Comparison of ENCODE assay signal across 28 cellular contexts in the genomic region with DNA sequence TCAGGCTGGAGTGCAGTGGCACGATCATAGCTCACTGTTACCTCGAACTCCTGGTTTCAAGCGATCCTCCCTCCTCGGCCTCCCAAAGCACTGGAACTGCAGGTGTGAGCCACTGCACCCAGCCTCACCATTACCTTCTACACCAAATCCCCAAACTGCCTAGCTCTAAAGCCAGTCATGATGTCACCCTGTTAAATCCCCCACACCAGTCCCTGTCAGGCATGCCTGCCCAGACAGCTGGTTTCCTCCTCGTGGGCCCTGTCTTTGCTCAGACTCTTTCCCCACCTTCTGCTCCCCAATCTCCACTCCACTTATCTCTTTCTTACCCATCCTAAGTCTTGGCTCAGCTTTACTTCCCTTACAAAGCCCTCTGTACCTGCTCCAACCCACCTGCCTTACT. TPM values are rescaled to one million over a fixed set of nuclear protein-coding genes. Genes with fewer than 3 reads are reported as not detected.
DNase-seq lines count a peak whose midpoint lies in the region; FAIRE-seq and TF ChIP-seq lines count a peak whose summit lies in the region.
"Had no signal": no experiment of that assay in that cellular context is flagged by ENCODE, and none has a peak within 500 bp of the region (broad histone marks: within the 10 kb centered on the region; RNA-seq: fewer than 3 reads in every experiment).

No MANE protein-coding gene starts in this region.

- intact Hi-C loops in Caco-2 (cut with micrococcal nuclease; ENCODE audit: unreplicated experiment) (no loop called here), sigmoid colon (cut with DNase I) (no loop called here)

- POLR2A ChIA-PET in Caco-2 (lab: Charles Lee), result no interaction called here

- H3K27me3 Mint-ChIP-seq in Caco-2 (ENCODE audit: insufficient read depth, unreplicated experiment) (no peaks in the 10 kb centered on the region), nephron progenitor cell (ENCODE audit: low read depth, poor library complexity) (peaks cover 3% of the 10 kb centered on the region)
- H3K27me3 Mint-ChIP-seq in activated naive CD4-positive, alpha-beta T cell treated with anti-CD3 and anti-CD28 coated beads, Interleukin-2, amount 10 ng/mL, durations not matched to agents 7 days and 5 days, result peaks cover 22% of the 10 kb centered on the region

- DNase-seq in Caco-2, result no peak
- DNase-seq in NCI-H82 treated with DMSO at 0.1 percent for 48 hours (lab: John Stamatoyannopoulos, UW; ENCODE audit: unreplicated experiment), result peak; percentile 20
- DNase-seq in bronchial epithelial cell (ENCODE audit: low read depth), result no peak
- DNase-seq in nephron progenitor cell, result no peak
- DNase-seq in sigmoid colon, result no peak
- DNase-seq in activated naive CD4-positive, alpha-beta T cell treated with anti-CD3 and anti-CD28 coated beads, Interleukin-2, amount 10 ng/mL, durations not matched to agents 7 days and 5 days, result no peak
- DNase-seq in GM19238 (ENCODE audit: insufficient read length, low spot score), result no peak
- DNase-seq in NCI-H1048 (lab: John Stamatoyannopoulos, UW), result no peak
- DNase-seq: ACHN; activated naive CD4-positive, alpha-beta T cell treated with Interleukin-2 at 50 U/mL for 16 hours; activated T-cell treated with anti-CD3 and anti-CD28 coated beads, Interleukin-2, amount 50 U/mL, for 72 hours; adrenal gland; body of pancreas; CD8-positive, alpha-beta T cell; GM23248; NCI-H146; NCI-H2107; nucleus accumbens; stimulated activated naive B cell treated with anti-CD40 and anti-IgM and Interleukin-4, amounts not matched to agents 10 μg/mL and 1 μg/mL and 100 μg/mL, for 72 hours; substantia nigra; T-helper 1 cell had no signal

- H3K36me3 Mint-ChIP-seq in Caco-2 (ENCODE audit: insufficient read depth, unreplicated experiment) (no peaks in the 10 kb centered on the region), nephron progenitor cell (ENCODE audit: low read depth) (no peaks in the 10 kb centered on the region)
- no peaks in the 10 kb centered on the region for H3K36me3 Mint-ChIP-seq in activated naive CD4-positive, alpha-beta T cell treated with anti-CD3 and anti-CD28 coated beads, Interleukin-2, amount 10 ng/mL, durations not matched to agents 7 days and 5 days
- H3K36me3 Mint-ChIP-seq: CD8-positive, alpha-beta T cell; IgD-negative memory B cell; memory B cell; stimulated activated naive B cell treated with anti-CD40 and anti-IgM and Interleukin-4, amounts not matched to agents 10 μg/mL and 1 μg/mL and 100 μg/mL, for 72 hours had no signal

- BruUV-seq in Caco-2 (replicated peaks; lab: Mats Ljungman, UMichigan), result no TSS peak

- CTCF ChIA-PET in Caco-2 (lab: Charles Lee), result no interaction called here
- CTCF ChIA-PET in activated naive CD4-positive, alpha-beta T cell treated with anti-CD3 and anti-CD28 coated beads, Interleukin-2, amount 10 ng/mL, durations not matched to agents 7 days and 5 days (lab: Charles Lee), result no interaction called here

- H3K9me3 ChIP-seq in Caco-2, result no peaks in the 10 kb centered on the region
- no peaks in the 10 kb centered on the region for H3K9me3 ChIP-seq in sigmoid colon
- H3K9me3 ChIP-seq: adrenal gland, body of pancreas had no signal

- no peak overlapping the region for H3K27ac ChIP-seq in sigmoid colon
- H3K27ac ChIP-seq: adrenal gland, body of pancreas, GM23248, hepatocyte, RWPE1 had no signal

- WGBS in sigmoid colon, 2 donors, result 76 to 80% methylated on average over 5 of the region's 5 CpGs

- H3K4me3 ChIP-seq in Caco-2 (ENCODE audit: low read depth, low read length) (no peak overlapping the region), bronchial epithelial cell (ENCODE audit: low read depth, low read length) (no peak overlapping the region), sigmoid colon (no peak overlapping the region)
- H3K4me3 ChIP-seq: adrenal gland, body of pancreas, GM23248, hepatocyte had no signal

- H3K9me3 Mint-ChIP-seq in Caco-2 (ENCODE audit: unreplicated experiment), result no peaks in the 10 kb centered on the region
- H3K9me3 Mint-ChIP-seq in nephron progenitor cell, result no peaks in the 10 kb centered on the region
- no peaks in the 10 kb centered on the region for H3K9me3 Mint-ChIP-seq in activated naive CD4-positive, alpha-beta T cell treated with anti-CD3 and anti-CD28 coated beads, Interleukin-2, amount 10 ng/mL, durations not matched to agents 7 days and 5 days
- H3K9me3 Mint-ChIP-seq: activated T-cell treated with anti-CD3 and anti-CD28 coated beads, Interleukin-2, amount 50 U/mL, for 72 hours; CD8-positive, alpha-beta T cell; IgD-negative memory B cell; memory B cell; stimulated activated naive B cell treated with anti-CD40 and anti-IgM and Interleukin-4, amounts not matched to agents 10 μg/mL and 1 μg/mL and 100 μg/mL, for 72 hours had no signal

- H3K4me3 Mint-ChIP-seq in Caco-2 (ENCODE audit: unreplicated experiment) (no peak overlapping the region), nephron progenitor cell (no peak overlapping the region)
- H3K4me3 Mint-ChIP-seq in activated naive CD4-positive, alpha-beta T cell treated with anti-CD3 and anti-CD28 coated beads, Interleukin-2, amount 10 ng/mL, durations not matched to agents 7 days and 5 days, result no peak overlapping the region
- H3K4me3 Mint-ChIP-seq: activated T-cell treated with anti-CD3 and anti-CD28 coated beads, Interleukin-2, amount 50 U/mL, for 72 hours; B cell; CD8-positive, alpha-beta T cell; IgD-negative memory B cell; memory B cell; stimulated activated naive B cell treated with anti-CD40 and anti-IgM and Interleukin-4, amounts not matched to agents 10 μg/mL and 1 μg/mL and 100 μg/mL, for 72 hours had no signal

- H3K4me1 Mint-ChIP-seq in Caco-2 (ENCODE audit: low read depth, unreplicated experiment) (peaks cover 25% of the 10 kb centered on the region), nephron progenitor cell (peaks cover 46% of the 10 kb centered on the region)
- H3K4me1 Mint-ChIP-seq in activated naive CD4-positive, alpha-beta T cell treated with anti-CD3 and anti-CD28 coated beads, Interleukin-2, amount 10 ng/mL, durations not matched to agents 7 days and 5 days, result no peaks in the 10 kb centered on the region
- H3K4me1 Mint-ChIP-seq: B cell; memory B cell; stimulated activated naive B cell treated with anti-CD40 and anti-IgM and Interleukin-4, amounts not matched to agents 10 μg/mL and 1 μg/mL and 100 μg/mL, for 72 hours had no signal

- no peaks in the 10 kb centered on the region for H3K36me3 ChIP-seq in Caco-2 (ENCODE audit: control insufficient read depth, insufficient read depth, low read length)
- no peaks in the 10 kb centered on the region for H3K36me3 ChIP-seq in bronchial epithelial cell (ENCODE audit: control insufficient read depth, insufficient read depth, low read length)
- no peaks in the 10 kb centered on the region for H3K36me3 ChIP-seq in sigmoid colon
- H3K36me3 ChIP-seq: adrenal gland had no signal

- H3K27ac Mint-ChIP-seq in Caco-2 (ENCODE audit: unreplicated experiment) (peak overlapping the region; percentile 19), nephron progenitor cell (peak overlapping the region; percentile 78)
- H3K27ac Mint-ChIP-seq in activated naive CD4-positive, alpha-beta T cell treated with anti-CD3 and anti-CD28 coated beads, Interleukin-2, amount 10 ng/mL, durations not matched to agents 7 days and 5 days, result no peak overlapping the region
- H3K27ac Mint-ChIP-seq: activated T-cell treated with anti-CD3 and anti-CD28 coated beads, Interleukin-2, amount 50 U/mL, for 72 hours; B cell; CD8-positive, alpha-beta T cell; IgD-negative memory B cell; memory B cell; stimulated activated naive B cell treated with anti-CD40 and anti-IgM and Interleukin-4, amounts not matched to agents 10 μg/mL and 1 μg/mL and 100 μg/mL, for 72 hours had no signal

- TF ChIP-seq CTCF in Caco-2 (IDR thresholded peaks at IDR 0.05; ENCODE audit: insufficient read depth in 1 of 2, low read depth in 1 of 2, low read length in 1 of 2, severe bottlenecking in 1 of 2, unreplicated experiment in 1 of 2) (no peak), bronchial epithelial cell (IDR thresholded peaks at IDR 0.05; ENCODE audit: insufficient read depth, low read length, severe bottlenecking) (no peak), nephron progenitor cell (IDR thresholded peaks at IDR 0.05) (no peak), sigmoid colon (IDR thresholded peaks at IDR 0.05) (no peak)

- TF ChIP-seq POLR2A in sigmoid colon (IDR thresholded peaks at IDR 0.05), result no peak

- no peak for TF ChIP-seq EP300 in sigmoid colon (IDR thresholded peaks at IDR 0.05)

- H3K27me3 ChIP-seq in Caco-2 (replicated peaks; ENCODE audit: control insufficient read depth, insufficient read depth, low read length) (no peaks in the 10 kb centered on the region), bronchial epithelial cell (ENCODE audit: control insufficient read depth, insufficient read depth, low read length) (no peaks in the 10 kb centered on the region), sigmoid colon (no peaks in the 10 kb centered on the region)
- H3K27me3 ChIP-seq: adrenal gland, body of pancreas, hepatocyte had no signal

- H3K4me1 ChIP-seq in Caco-2 (peaks cover 15% of the 10 kb centered on the region; the same call in 1 of the 2 replicates), sigmoid colon (no peaks in the 10 kb centered on the region)
- H3K4me1 ChIP-seq: adrenal gland, body of pancreas had no signal

- peak; percentile 50 for FAIRE-seq in bronchial epithelial cell (lab: Jason Lieb, UNC)
- FAIRE-seq: endometrium, GM12891 had no signal

RNA-seq across cellular contexts. Expression of gene EXPH5, which starts 12.5 kb away (rescaled TPM):
- total RNA-seq in Caco-2 (2022), result 15.3 and 18.1 TPM in 2 replicates
- total RNA-seq in bronchial epithelial cell, result 7.6 and 22.3 TPM in 2 replicates
- under 1 TPM; 0.36 to 0.55 (median 0.52) TPM for total RNA-seq in sigmoid colon
- polyA plus RNA-seq in sigmoid colon, result 1 to 10 TPM; 1.4 to 2.4 (median 2.3) TPM
- total RNA-seq: GM23248 had no signal
- polyA plus RNA-seq: GM23248 had no signal

RNA-seq across cellular contexts. Expression of gene DDX10, which starts 58.8 kb away (rescaled TPM):
- 72.5 and 78.3 TPM in 2 replicates for total RNA-seq in Caco-2 (2022)
- total RNA-seq in bronchial epithelial cell, result 67.4 and 90.1 TPM in 2 replicates
- 10 to 100 TPM; 12.8 to 41.0 (median 26.7) TPM for total RNA-seq in sigmoid colon
- 10 to 100 TPM; 12.0 to 18.2 (median 12.0) TPM for polyA plus RNA-seq in sigmoid colon
